Comparison of ENCODE assay signal across 9 cellular contexts in genomic region chr9:100111235-100111634, GRCh38. TPM values are rescaled to one million over a fixed set of nuclear protein-coding genes. Genes with fewer than 3 reads are reported as not detected.
A peak's percentile ranks its signal among the peaks of the same experiment; 100 is the strongest.
DNase-seq lines count a peak whose midpoint lies in the region; TF ChIP-seq lines count a peak whose summit lies in the region.
"Had no signal": no experiment of that assay in that cellular context is flagged by ENCODE, and none has a peak within 500 bp of the region (broad histone marks: within the 10 kb centered on the region; RNA-seq: fewer than 3 reads in every experiment).

No MANE protein-coding gene starts in this region.

- peaks cover 8% of the 10 kb centered on the region for H3K79me1 ChIP-seq in mesenchymal stem cell (replicated peaks; ENCODE audit: low read length, poor library complexity, severe bottlenecking)

- H3K9ac ChIP-seq in mesenchymal stem cell (ENCODE audit: low read length), result peak overlapping the region; percentile 16

- H3K4me2 ChIP-seq in mesenchymal stem cell (ENCODE audit: low read length, poor library complexity, severe bottlenecking), result no peak overlapping the region

- no peak overlapping the region for H4K91ac ChIP-seq in mesenchymal stem cell (ENCODE audit: low read length)

- no peak overlapping the region for H4K8ac ChIP-seq in mesenchymal stem cell (ENCODE audit: low read length)

- H3K27me3 ChIP-seq in mesenchymal stem cell (ENCODE audit: control insufficient read depth in 1 of 2, insufficient read depth in 1 of 2, low read length in 2 of 2), result no peaks in the 10 kb centered on the region
- H3K27me3 ChIP-seq in Caco-2 (replicated peaks; ENCODE audit: control insufficient read depth, insufficient read depth, low read length), result no peaks in the 10 kb centered on the region

- H3K4me3 Mint-ChIP-seq in Caco-2 (ENCODE audit: unreplicated experiment), result no peak overlapping the region

- H3K4me1 ChIP-seq in mesenchymal stem cell (ENCODE audit: control insufficient read depth, insufficient read depth, low read depth, low read length) (no peaks in the 10 kb centered on the region), Caco-2 (no peaks in the 10 kb centered on the region)

- peak overlapping the region in 1 of 2 experiments; percentile 5 for H3K4me3 ChIP-seq in mesenchymal stem cell (ENCODE audit: insufficient read depth in 1 of 2, low read depth in 1 of 2, low read length in 2 of 2)
- H3K4me3 ChIP-seq in Caco-2 (ENCODE audit: low read depth, low read length), result no peak overlapping the region

- no peak overlapping the region for H2BK12ac ChIP-seq in mesenchymal stem cell (ENCODE audit: low read length in 2 of 2)

- H3K9me3 ChIP-seq in mesenchymal stem cell (ENCODE audit: control insufficient read depth, low read length), result no peaks in the 10 kb centered on the region
- H3K9me3 ChIP-seq in Caco-2, result no peaks in the 10 kb centered on the region

- BruUV-seq in Caco-2 (replicated peaks; lab: Mats Ljungman, UMichigan), result no TSS peak

- no peak for TF ChIP-seq CTCF in Caco-2 (IDR thresholded peaks at IDR 0.05; ENCODE audit: insufficient read depth in 1 of 2, low read depth in 1 of 2, low read length in 1 of 2, severe bottlenecking in 1 of 2, unreplicated experiment in 1 of 2)

- no peak overlapping the region for H2BK5ac ChIP-seq in mesenchymal stem cell (ENCODE audit: low read depth, low read length, poor library complexity, severe bottlenecking)

- H2BK120ac ChIP-seq in mesenchymal stem cell (ENCODE audit: low read depth, low read length), result no peak overlapping the region

- no peak overlapping the region for H2BK15ac ChIP-seq in mesenchymal stem cell (ENCODE audit: low read depth, poor library complexity, severe bottlenecking)

- intact Hi-C loops in Caco-2 (cut with micrococcal nuclease; ENCODE audit: unreplicated experiment), result no loop called here

- no peak overlapping the region for H3K18ac ChIP-seq in mesenchymal stem cell (ENCODE audit: low read depth in 1 of 2, low read length in 2 of 2)

- H3K23ac ChIP-seq in mesenchymal stem cell (ENCODE audit: low read length in 2 of 2), result no peak overlapping the region

- no peaks in the 10 kb centered on the region for H3K9me3 Mint-ChIP-seq in Caco-2 (ENCODE audit: unreplicated experiment)

- no peaks in the 10 kb centered on the region for H3K4me1 Mint-ChIP-seq in Caco-2 (ENCODE audit: low read depth, unreplicated experiment)

- H3K27ac ChIP-seq in mesenchymal stem cell (ENCODE audit: low read length, poor library complexity, severe bottlenecking), result peak overlapping the region; percentile 15

- H2AK5ac ChIP-seq in mesenchymal stem cell (ENCODE audit: low read length, severe bottlenecking), result no peak overlapping the region

- DNase-seq in AG08395 (ENCODE audit: low spot score) (peak; percentile 90), NCI-H1694 (lab: John Stamatoyannopoulos, UW) (peak; percentile 84), dermis blood vessel endothelial cell (peak; percentile 14), mesenchymal stem cell (peak; percentile 92), Caco-2 (no peak), T-helper 1 cell (no peak)
- no peak for DNase-seq in activated naive CD4-positive, alpha-beta T cell treated with anti-CD3 and anti-CD28 coated beads, Interleukin-2, amount 50 U/mL, for 16 hours
- no peak for DNase-seq in activated effector memory CD4-positive, alpha-beta T cell treated with Interleukin-2 at 50 U/mL for 16 hours
- DNase-seq: MM.1S had no signal

- H3K14ac ChIP-seq in mesenchymal stem cell (ENCODE audit: low read length in 2 of 2), result no peak overlapping the region

- no peak overlapping the region for H3K4ac ChIP-seq in mesenchymal stem cell (ENCODE audit: low read depth in 1 of 2, low read length in 2 of 2)

- 89% methylated on average over 4 of the region's 4 CpGs for WGBS in mesenchymal stem cell

- H3K27ac Mint-ChIP-seq in Caco-2 (ENCODE audit: unreplicated experiment), result no peak overlapping the region

- no peak overlapping the region for H2AFZ ChIP-seq in mesenchymal stem cell (ENCODE audit: low read depth, low read length)

- H3K27me3 Mint-ChIP-seq in Caco-2 (ENCODE audit: insufficient read depth, unreplicated experiment), result no peaks in the 10 kb centered on the region

- peaks cover 0 to 39% of the 10 kb centered on the region in 2 experiments for H3K36me3 ChIP-seq in mesenchymal stem cell (ENCODE audit: control insufficient read depth in 1 of 2, insufficient read depth in 2 of 2, low read depth in 1 of 2, low read length in 2 of 2)
- H3K36me3 ChIP-seq in Caco-2 (ENCODE audit: control insufficient read depth, insufficient read depth, low read length), result no peaks in the 10 kb centered on the region

- POLR2A ChIA-PET in Caco-2 (lab: Charles Lee), result no interaction called here

- CTCF ChIA-PET in Caco-2 (lab: Charles Lee), result no interaction called here

- no peaks in the 10 kb centered on the region for H3K36me3 Mint-ChIP-seq in Caco-2 (ENCODE audit: insufficient read depth, unreplicated experiment)

RNA-seq across cellular contexts. Expression of gene INVS, which starts 12.2 kb away (rescaled TPM):
- 36.8 TPM in 2 replicates for total RNA-seq in dermis blood vessel endothelial cell
- polyA plus RNA-seq in mesenchymal stem cell (2013, experiment 1 of 2), result 8.6 TPM
- polyA plus RNA-seq in mesenchymal stem cell (2013, experiment 2 of 2), result 7.7 TPM
- 15.6 and 17.3 TPM in 2 replicates for total RNA-seq in Caco-2 (2022)

RNA-seq across cellular contexts. Expression of gene ERP44, which starts 12.4 kb away (rescaled TPM):
- total RNA-seq in dermis blood vessel endothelial cell (9.4 and 16.4 TPM in 2 replicates), Caco-2 (2022) (23.9 and 25.6 TPM in 2 replicates)
- polyA plus RNA-seq in mesenchymal stem cell (2013, experiment 1 of 2), result 35.5 TPM
- 36.5 TPM for polyA plus RNA-seq in mesenchymal stem cell (2013, experiment 2 of 2)

Comparison
In these comparisons a context has a peak if more than half of its experiments do, and no peak if none do; other contexts are left out.
1. DNase-seq: peak in AG08395 (single experiment), NCI-H1694 (single experiment), dermis blood vessel endothelial cell (single experiment) and mesenchymal stem cell (single experiment); none in Caco-2 (0 of 2), activated naive CD4-positive, alpha-beta T cell treated with anti-CD3 and anti-CD28 coated beads, Interleukin-2, amount 50 U/mL, for 16 hours (single experiment), activated effector memory CD4-positive, alpha-beta T cell treated with Interleukin-2 at 50 U/mL for 16 hours (single experiment) and T-helper 1 cell (0 of 5).